In genomic region chr6:148509789-148510581, GRCh38 we compare ENCODE assay signal across 8 cellular contexts.
A peak's percentile ranks its signal among the peaks of the same experiment; 100 is the strongest.
DNase-seq lines count a peak whose midpoint lies in the region; ATAC-seq and TF ChIP-seq lines count a peak whose summit lies in the region.

No MANE protein-coding gene starts in this region.

- in situ Hi-C loops in GM13977 (cut with MboI; ENCODE audit: low pct_unique_long_range_greater_than_20kb, low sequenced_read_pairs, unreplicated experiment), result no loop called here

- WGBS in upper lobe of left lung, 2 donors, result 21 to 22% methylated on average over 6 of the region's 6 CpGs

- no peaks in the 10 kb centered on the region for H3K36me3 ChIP-seq in upper lobe of left lung

- DNase-seq in GM13977 (ENCODE audit: low spot score) (peak; percentile 73), NCI-H69 (lab: John Stamatoyannopoulos, UW) (peak; percentile 75), choroid plexus epithelial cell (ENCODE audit: low read depth) (peak; percentile 97), lung microvascular endothelial cell (ENCODE audit: low read depth in 2 of 2) (peak; percentile 84 to 90), upper lobe of left lung (peak in 1 of 2 donors; percentile 60), NK-92 (lab: John Stamatoyannopoulos, UW; ENCODE audit: unreplicated experiment) (no peak)
- DNase-seq in activated CD4-positive, alpha-beta T cell treated with anti-CD3 and anti-CD28 coated beads for 1 hour, result no peak

- TF ChIP-seq CTCF in GM13977 (IDR thresholded peaks at IDR 0.05; ENCODE audit: extremely low read depth, insufficient read depth, missing control alignments) (no peak), choroid plexus epithelial cell (conservative IDR thresholded peaks at IDR 0.05; ENCODE audit: low read depth, low read length) (no peak), upper lobe of left lung (IDR thresholded peaks at IDR 0.05) (no peak)

- peak; percentile 45 for ATAC-seq in HG02852 (IDR thresholded peaks at IDR 0.05; ENCODE audit: unreplicated experiment)
- peak in 1 of 2 donors; percentile 84 for ATAC-seq in upper lobe of left lung (ENCODE audit: low FRiP score in 2 of 2)

- peak overlapping the region; percentile 52 for H3K4me3 ChIP-seq in choroid plexus epithelial cell (ENCODE audit: low read depth, low read length)
- H3K4me3 ChIP-seq in upper lobe of left lung, result peak overlapping the region in 3 of 4 donors; percentile 26 to 39 (median 37)

- peak overlapping the region; percentile 26 to 80 (median 74) for H3K27ac ChIP-seq in upper lobe of left lung

- no peak for TF ChIP-seq EP300 in upper lobe of left lung (IDR thresholded peaks at IDR 0.05)

- H3K4me1 ChIP-seq in upper lobe of left lung, result peaks cover 10 to 21% (median 15%) of the 10 kb centered on the region in 4 donors

- H3K27me3 ChIP-seq in upper lobe of left lung, result no peaks in the 10 kb centered on the region

- H3K9me3 ChIP-seq in upper lobe of left lung, result no peaks in the 10 kb centered on the region

- TF ChIP-seq POLR2A in upper lobe of left lung (IDR thresholded peaks at IDR 0.05), result no peak

Comparison
In these comparisons a context has a peak if more than half of its experiments do, and no peak if none do; other contexts are left out.
1. DNase-seq: peak in GM13977 (single experiment), NCI-H69 (single experiment), choroid plexus epithelial cell (single experiment) and lung microvascular endothelial cell (2 of 2); none in NK-92 (single experiment) and activated CD4-positive, alpha-beta T cell treated with anti-CD3 and anti-CD28 coated beads for 1 hour (single experiment).